In genomic region chr1:8473892-8474300, GRCh38 we compare ENCODE assay signal across 13 cellular contexts.
"Had no signal": no experiment of that assay in that cellular context is flagged by ENCODE, and none has a peak within 500 bp of the region (broad histone marks: within the 10 kb centered on the region; RNA-seq: fewer than 3 reads in every experiment).

No MANE protein-coding gene starts in this region.

- H3K36me3 ChIP-seq: cardiac muscle cell, suprapubic skin had no signal

- H3K9me3 ChIP-seq: suprapubic skin had no signal

- H3K4me3 ChIP-seq: cardiac muscle cell, suprapubic skin had no signal

- DNase-seq: activated CD4-positive, alpha-beta memory T cell treated with anti-CD3 and anti-CD28 coated beads, Interleukin-2, amount 10 ng/mL, durations not matched to agents 7 days and 5 days; activated naive CD4-positive, alpha-beta T cell; activated naive CD8-positive, alpha-beta T cell treated with anti-CD3 and anti-CD28 coated beads, Interleukin-2, amount 50 U/mL, for 24 hours; foreskin keratinocyte; left cardiac atrium; naive thymus-derived CD8-positive, alpha-beta T cell; stimulated activated CD4-positive, alpha-beta T cell treated with anti-CD3 and anti-CD28 coated beads, Interleukin-2, amount 100 ng/mL, for 48 hours; stimulated activated CD8-positive, alpha-beta memory T cell treated with anti-CD3 and anti-CD28 coated beads, Interleukin-4, amount 100 ng/mL, for 48 hours; stimulated activated naive CD8-positive, alpha-beta T cell treated with anti-CD3 and anti-CD28 coated beads, Interleukin-15, Interleukin-2, amounts not matched to agents 100 U/mL and 50 U/mL, for 24 hours had no signal

- H3K36me3 Mint-ChIP-seq: naive thymus-derived CD8-positive, alpha-beta T cell had no signal

- H3K27me3 ChIP-seq: cardiac muscle cell, foreskin keratinocyte, suprapubic skin had no signal

- H3K27ac ChIP-seq: cardiac muscle cell, foreskin keratinocyte, suprapubic skin had no signal

- ATAC-seq: activated naive CD8-positive, alpha-beta T cell treated with anti-CD3 and anti-CD28 coated beads, Interleukin-2, amount 50 U/mL, for 24 hours; foreskin keratinocyte; left cardiac atrium; naive thymus-derived CD8-positive, alpha-beta T cell; stimulated activated naive CD8-positive, alpha-beta T cell treated with anti-CD3 and anti-CD28 coated beads, Interleukin-15, Interleukin-2, amounts not matched to agents 100 U/mL and 50 U/mL, for 24 hours had no signal

- H3K27ac Mint-ChIP-seq: activated CD4-positive, alpha-beta memory T cell treated with anti-CD3 and anti-CD28 coated beads, Interleukin-2, amount 10 ng/mL, durations not matched to agents 7 days and 5 days had no signal

- H3K4me3 Mint-ChIP-seq: activated CD4-positive, alpha-beta memory T cell treated with anti-CD3 and anti-CD28 coated beads, Interleukin-2, amount 10 ng/mL, durations not matched to agents 7 days and 5 days; activated naive CD8-positive, alpha-beta T cell treated with anti-CD3 and anti-CD28 coated beads, Interleukin-2, amount 50 U/mL, for 24 hours; naive thymus-derived CD8-positive, alpha-beta T cell; type B pancreatic cell had no signal

- H3K9me3 Mint-ChIP-seq: activated CD4-positive, alpha-beta memory T cell treated with anti-CD3 and anti-CD28 coated beads, Interleukin-2, amount 10 ng/mL, durations not matched to agents 7 days and 5 days; activated naive CD8-positive, alpha-beta T cell treated with anti-CD3 and anti-CD28 coated beads, Interleukin-2, amount 50 U/mL, for 24 hours; immature natural killer cell; naive thymus-derived CD8-positive, alpha-beta T cell; type B pancreatic cell had no signal

- H3K27me3 Mint-ChIP-seq: activated CD4-positive, alpha-beta memory T cell treated with anti-CD3 and anti-CD28 coated beads, Interleukin-2, amount 10 ng/mL, durations not matched to agents 7 days and 5 days; activated naive CD8-positive, alpha-beta T cell treated with anti-CD3 and anti-CD28 coated beads, Interleukin-2, amount 50 U/mL, for 24 hours; naive thymus-derived CD8-positive, alpha-beta T cell; type B pancreatic cell had no signal
